In the genomic region with DNA sequence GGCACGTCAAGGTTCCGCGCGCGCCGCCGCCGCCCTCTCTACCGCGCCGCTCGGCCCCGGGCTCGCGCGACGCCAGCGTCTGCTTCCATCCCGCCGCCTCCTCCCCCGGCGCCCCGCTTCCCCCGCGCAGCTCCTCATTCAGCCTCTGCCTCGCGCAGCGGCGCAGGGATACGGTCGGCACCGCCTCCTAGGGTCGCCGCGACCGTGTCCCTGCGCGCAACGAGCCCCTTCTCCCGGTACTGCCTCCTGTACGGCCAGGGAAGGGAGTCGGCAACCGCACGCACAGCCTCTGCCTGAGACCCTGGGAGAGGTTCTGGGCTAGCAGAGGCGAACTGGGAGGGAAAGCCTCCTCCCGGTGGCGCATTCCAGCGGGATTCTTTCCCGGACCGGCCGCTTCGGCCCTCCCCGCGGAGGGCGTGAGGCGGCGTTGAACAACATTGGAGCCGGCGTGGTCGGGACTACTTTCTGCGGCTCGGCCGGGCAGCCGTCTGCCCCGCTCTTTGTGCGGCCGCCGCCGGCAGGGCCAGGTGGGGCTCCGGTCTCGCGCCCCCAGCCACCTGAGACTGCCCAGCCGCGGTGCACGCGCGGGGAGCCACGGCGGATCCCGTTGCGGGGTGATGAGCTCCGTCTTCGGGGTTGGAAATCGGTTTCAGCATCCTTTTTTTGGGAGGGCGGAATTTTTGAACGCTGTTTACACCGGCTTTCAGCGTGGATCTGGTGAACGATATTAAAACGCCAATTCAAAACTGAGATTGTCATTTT, we compare ENCODE assay signal across 8 cellular contexts.
DNase-seq lines count a peak whose midpoint lies in the region; ATAC-seq and TF ChIP-seq lines count a peak whose summit lies in the region.

A gene (minus strand): TSS at position 172 of the 762 bp plus-strand sequence. CDS start 309 bp downstream, outside the sequence.

- CTCF ChIA-PET in AG04449 (lab: Yijun Ruan, JAX): interaction anchor here (0.6 to 1.5 kb wide), 4 partner anchors 10 to 230 kb away, joined by 3 to 4 read pairs (median 3); no protein-coding TSS in a partner anchor

- H3K4me3 ChIP-seq in AG04449 (ENCODE audit: low read depth, low read length): peak within 1 kb of the TSS; percentile 99

- ATAC-seq in GM19025 (IDR thresholded peaks at IDR 0.05; ENCODE audit: low read depth, unreplicated experiment) (peak; percentile 71), HG03280 (IDR thresholded peaks at IDR 0.05; ENCODE audit: unreplicated experiment) (peak; percentile 82)

- peak; percentile 75 for DNase-seq in AG04449 (ENCODE audit: low read depth, low spot score)
- peak; percentile 93 for DNase-seq in NCI-H345 (lab: John Stamatoyannopoulos, UW)
- DNase-seq in activated CD4-positive, alpha-beta T cell treated with anti-CD3 and anti-CD28 coated beads for 4 hours: peak; percentile 78 to 82
- peak; percentile 95 for DNase-seq in kidney tubule cell (ENCODE audit: low spot score)
- DNase-seq in stimulated activated CD4-positive, alpha-beta T cell treated with anti-CD3 and anti-CD28 coated beads, Interleukin-15, amount 100 ng/mL, for 48 hours (ENCODE audit: low read depth in 2 of 2): peak; percentile 70 to 75

- H3K27ac ChIP-seq in cingulate gyrus (ENCODE audit: low read depth, low read length): peak within 1 kb of the TSS; percentile 93

- POLR2A ChIA-PET in AG04449 (lab: Yijun Ruan, JAX): interaction anchor here (0.6 to 1.4 kb wide), 16 partner anchors 8 to 378 kb away, joined by 3 to 18 read pairs (median 5); no protein-coding TSS in a partner anchor

- TF ChIP-seq CTCF in AG04449 (IDR thresholded peaks at IDR 0.05; ENCODE audit: insufficient read depth, low read length, missing control alignments): no peak

Comparison
In these comparisons a context has a peak if more than half of its experiments do, and no peak if none do; other contexts are left out.
1. Peak in every context shown above with its lines: DNase-seq, ATAC-seq, H3K4me3 ChIP-seq and H3K27ac ChIP-seq.